Comparison of ENCODE assay signal across 8 cellular contexts in the genomic region with DNA sequence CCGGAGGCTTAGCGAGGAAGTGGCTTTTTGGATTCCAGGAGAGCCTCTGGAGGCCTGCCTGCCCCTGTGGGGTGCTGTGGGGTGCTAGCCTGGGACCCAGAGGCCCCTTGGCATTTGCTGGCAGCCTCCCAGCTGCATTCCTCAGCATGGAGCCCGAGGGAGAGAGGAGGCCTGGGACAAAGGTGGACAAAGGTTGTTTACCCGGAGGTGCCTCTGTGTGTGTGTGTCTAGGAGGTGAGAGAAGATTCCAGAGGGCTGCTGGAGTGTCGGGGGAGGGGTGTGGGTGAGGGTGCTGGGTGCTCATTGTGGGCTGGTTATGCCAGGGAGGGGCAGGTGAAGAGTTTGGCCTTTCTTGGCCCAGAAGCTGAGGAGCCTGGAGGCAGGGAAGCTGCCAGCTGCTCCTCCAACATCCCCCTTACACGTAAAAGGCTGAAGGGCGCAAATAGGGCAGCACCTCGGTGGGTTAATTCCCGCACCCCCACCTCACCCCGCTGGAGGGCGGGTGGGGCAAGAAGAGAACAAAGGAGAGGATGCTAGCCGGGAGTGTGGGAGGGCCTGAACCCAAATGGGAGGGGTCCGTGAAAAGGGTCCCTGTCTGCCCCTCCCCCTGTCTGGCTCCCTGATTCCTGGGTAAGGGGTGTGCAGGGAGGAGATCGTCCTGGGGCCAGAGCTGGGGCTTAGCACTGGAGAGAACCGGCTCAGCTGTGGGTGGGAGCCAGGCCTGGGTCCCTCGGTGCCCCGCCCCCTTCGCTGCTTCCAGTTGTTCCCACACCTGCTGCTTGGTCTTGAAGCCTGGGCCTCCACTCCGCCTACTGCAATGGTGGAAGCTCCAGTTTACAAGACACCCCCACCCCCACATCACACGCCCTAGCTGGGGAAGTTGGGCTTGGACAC. TPM values are rescaled to one million over a fixed set of nuclear protein-coding genes. Genes with fewer than 3 reads are reported as not detected.
A peak's percentile ranks its signal among the peaks of the same experiment; 100 is the strongest.
DNase-seq lines count a peak whose midpoint lies in the region; ATAC-seq lines count a peak whose summit lies in the region.

No MANE protein-coding gene starts in this region.

- peaks cover 26 to 40% of the 10 kb centered on the region in 2 donors for H3K4me1 ChIP-seq in duodenal mucosa (ENCODE audit: control insufficient read depth in 1 of 2, insufficient read depth in 2 of 2, low read length in 2 of 2)
- peaks cover 39% of the 10 kb centered on the region for H3K4me1 ChIP-seq in muscle layer of colon (ENCODE audit: insufficient read depth, low read length)

- peak overlapping the region; percentile 55 to 71 for H3K9ac ChIP-seq in duodenal mucosa (ENCODE audit: low read depth in 1 of 2, low read length in 2 of 2)
- peak overlapping the region; percentile 68 for H3K9ac ChIP-seq in muscle layer of colon (ENCODE audit: low read length)

- H3K9me3 ChIP-seq in duodenal mucosa (ENCODE audit: control insufficient read depth in 1 of 2, low read length in 2 of 2) (no peaks in the 10 kb centered on the region), muscle layer of colon (ENCODE audit: low read length) (no peaks in the 10 kb centered on the region)

- CTCF ChIA-PET in activated CD8-positive, alpha-beta memory T cell treated with anti-CD3 and anti-CD28 coated beads, Interleukin-2, amount 10 ng/mL, durations not matched to agents 7 days and 5 days (lab: Charles Lee) = interaction anchor here (0.5 to 5.4 kb wide), 10 partner anchors 11 to 64 kb away, joined by 3 to 56 read pairs (median 4); partner anchors contain the start of genes ACBD4, HEXIM1, HEXIM2 and PLCD3

- H3K36me3 Mint-ChIP-seq in activated CD8-positive, alpha-beta memory T cell treated with anti-CD3 and anti-CD28 coated beads, Interleukin-2, amount 10 ng/mL, durations not matched to agents 7 days and 5 days = peaks cover 2% of the 10 kb centered on the region

- no peak overlapping the region for H3K27ac Mint-ChIP-seq in activated CD8-positive, alpha-beta memory T cell treated with anti-CD3 and anti-CD28 coated beads, Interleukin-2, amount 10 ng/mL, durations not matched to agents 7 days and 5 days

- H3K27me3 ChIP-seq in duodenal mucosa (ENCODE audit: control insufficient read depth in 1 of 2, insufficient read depth in 2 of 2, low read length in 2 of 2) (no peaks in the 10 kb centered on the region), muscle layer of colon (ENCODE audit: control insufficient read depth in 1 of 2, insufficient read depth in 2 of 2, low read length in 2 of 2) (no peaks in the 10 kb centered on the region)

- H3K36me3 ChIP-seq in duodenal mucosa (ENCODE audit: control insufficient read depth in 1 of 2, insufficient read depth in 2 of 2, low read length in 2 of 2) (no peaks in the 10 kb centered on the region), muscle layer of colon (ENCODE audit: insufficient read depth, low read length) (peaks cover 4% of the 10 kb centered on the region)

- no peak for ATAC-seq in activated CD8-positive, alpha-beta memory T cell treated with anti-CD3 and anti-CD28 coated beads, Interleukin-2, amount 10 ng/mL, durations not matched to agents 7 days and 5 days
- ATAC-seq in HG03095 (IDR thresholded peaks at IDR 0.05; ENCODE audit: unreplicated experiment) = no peak
- no peak for ATAC-seq in GM21528 (IDR thresholded peaks at IDR 0.05; ENCODE audit: low FRiP score, unreplicated experiment)

- DNase-seq in DMS 273 treated with DMSO at 0.1 percent for 48 hours (lab: John Stamatoyannopoulos, UW) = peak; percentile 24
- DNase-seq in NCI-H82 treated with DMSO at 0.1 percent for 48 hours (lab: John Stamatoyannopoulos, UW; ENCODE audit: unreplicated experiment) = peak; percentile 57
- no peak for DNase-seq in activated CD8-positive, alpha-beta memory T cell treated with anti-CD3 and anti-CD28 coated beads, Interleukin-2, amount 10 ng/mL, durations not matched to agents 7 days and 5 days
- no peak for DNase-seq in activated CD4-positive, CD25-positive, alpha-beta regulatory T cell treated with anti-CD3 and anti-CD28 coated beads, Interleukin-2, amount 50 U/mL, for 72 hours

- no peaks in the 10 kb centered on the region for H3K27me3 Mint-ChIP-seq in activated CD8-positive, alpha-beta memory T cell treated with anti-CD3 and anti-CD28 coated beads, Interleukin-2, amount 10 ng/mL, durations not matched to agents 7 days and 5 days

- peaks cover 21% of the 10 kb centered on the region for H3K4me1 Mint-ChIP-seq in activated CD8-positive, alpha-beta memory T cell treated with anti-CD3 and anti-CD28 coated beads, Interleukin-2, amount 10 ng/mL, durations not matched to agents 7 days and 5 days

- no peak overlapping the region for H3K4me3 Mint-ChIP-seq in activated CD8-positive, alpha-beta memory T cell treated with anti-CD3 and anti-CD28 coated beads, Interleukin-2, amount 10 ng/mL, durations not matched to agents 7 days and 5 days

- no peaks in the 10 kb centered on the region for H3K9me3 Mint-ChIP-seq in activated CD8-positive, alpha-beta memory T cell treated with anti-CD3 and anti-CD28 coated beads, Interleukin-2, amount 10 ng/mL, durations not matched to agents 7 days and 5 days (ENCODE audit: low read depth)

- H3K27ac ChIP-seq in duodenal mucosa (ENCODE audit: low read depth, low read length) (peak overlapping the region; percentile 63), muscle layer of colon (ENCODE audit: low read depth, low read length) (peak overlapping the region; percentile 93)

- H3K4me3 ChIP-seq in duodenal mucosa (ENCODE audit: low read depth in 1 of 2, low read length in 2 of 2) (peak overlapping the region; percentile 59 to 60), muscle layer of colon (ENCODE audit: low read depth in 1 of 2, low read length in 2 of 2) (peak overlapping the region; percentile 3 to 50)

RNA-seq across cellular contexts. Expression of gene HEXIM2, which starts 9.9 kb away (rescaled TPM):
- total RNA-seq in activated CD8-positive, alpha-beta memory T cell treated with anti-CD3 and anti-CD28 coated beads, Interleukin-2, amount 10 ng/mL, durations not matched to agents 7 days and 5 days = 1 to 10 TPM; 6.9 to 7.5 TPM

RNA-seq across cellular contexts. Expression of gene HEXIM1, which starts 23.3 kb away (rescaled TPM):
- total RNA-seq in activated CD8-positive, alpha-beta memory T cell treated with anti-CD3 and anti-CD28 coated beads, Interleukin-2, amount 10 ng/mL, durations not matched to agents 7 days and 5 days = 10 to 100 TPM; 40.2 to 42.4 TPM

RNA-seq across cellular contexts. Expression of gene ACBD4, which starts 36.1 kb away (rescaled TPM):
- total RNA-seq in activated CD8-positive, alpha-beta memory T cell treated with anti-CD3 and anti-CD28 coated beads, Interleukin-2, amount 10 ng/mL, durations not matched to agents 7 days and 5 days = 10 to 100 TPM; 14.9 to 20.6 TPM

RNA-seq across cellular contexts. Expression of gene PLCD3, which starts 39.3 kb away (rescaled TPM):
- 1 to 10 TPM; 2.6 to 5.2 TPM for total RNA-seq in activated CD8-positive, alpha-beta memory T cell treated with anti-CD3 and anti-CD28 coated beads, Interleukin-2, amount 10 ng/mL, durations not matched to agents 7 days and 5 days

RNA-seq across cellular contexts. Expression of gene FMNL1, which starts 50.1 kb away (rescaled TPM):
- total RNA-seq in activated CD8-positive, alpha-beta memory T cell treated with anti-CD3 and anti-CD28 coated beads, Interleukin-2, amount 10 ng/mL, durations not matched to agents 7 days and 5 days = 100 to 1,000 TPM; 482 to 504 TPM

Comparison
In these comparisons a context has a peak if more than half of its experiments do, and no peak if none do; other contexts are left out.
1. DNase-seq: peak in DMS 273 treated with DMSO at 0.1 percent for 48 hours (single experiment) and NCI-H82 treated with DMSO at 0.1 percent for 48 hours (single experiment); none in activated CD8-positive, alpha-beta memory T cell treated with anti-CD3 and anti-CD28 coated beads, Interleukin-2, amount 10 ng/mL, durations not matched to agents 7 days and 5 days (single experiment) and activated CD4-positive, CD25-positive, alpha-beta regulatory T cell treated with anti-CD3 and anti-CD28 coated beads, Interleukin-2, amount 50 U/mL, for 72 hours (single experiment).